Comparison of ENCODE assay signal across 1 cellular context in genomic region chr12:13962699-13963098, GRCh38.
TF ChIP-seq lines count a peak whose summit lies in the region.

No MANE protein-coding gene starts in this region.

TF ChIP-seq in H1, 55 proteins besides CTCF, POLR2A, EP300 and RAD21:
- TF ChIP-seq CHD2 (IDR thresholded peaks at IDR 0.05; ENCODE audit: low read length) (peak; percentile 58; the same call in 1 of the 2 replicates), FOSL1 (IDR thresholded peaks at IDR 0.05; ENCODE audit: insufficient read depth, low read depth, low read length) (no peak), TEAD4 (IDR thresholded peaks at IDR 0.05; ENCODE audit: low read depth, low read length) (peak; percentile 82)
